Comparison of ENCODE assay signal across 11 cellular contexts in genomic region chr2:45707034-45707433, GRCh38.
"Had no signal": no experiment of that assay in that cellular context is flagged by ENCODE, and none has a peak within 500 bp of the region (broad histone marks: within the 10 kb centered on the region; RNA-seq: fewer than 3 reads in every experiment).

No MANE protein-coding gene starts in this region.

- H3K27ac ChIP-seq: pancreas, transverse colon, vagina had no signal

- H3K36me3 ChIP-seq: pancreas, transverse colon, vagina had no signal

- H3K4me3 ChIP-seq: mucosa of descending colon, pancreas, transverse colon, vagina had no signal

- DNase-seq: activated CD4-positive, alpha-beta T cell treated with anti-CD3 and anti-CD28 coated beads for 4 hours; activated CD8-positive, alpha-beta T cell treated with anti-CD3 and anti-CD28 coated beads for 36 hours; activated effector memory CD4-positive, alpha-beta T cell treated with Interleukin-2 at 50 U/mL for 16 hours; activated naive CD4-positive, alpha-beta T cell treated with anti-CD3 and anti-CD28 coated beads, Interleukin-2, amount 50 U/mL, for 16 hours; activated T-cell treated with anti-CD3 and anti-CD28 coated beads, Interleukin-2, amount 50 U/mL, for 4 hours; left ventricle myocardium superior; mucosa of descending colon; naive thymus-derived CD4-positive, alpha-beta T cell; pancreas; transverse colon had no signal

- H3K9me3 ChIP-seq: mucosa of descending colon, pancreas, transverse colon, vagina had no signal

- H3K27me3 ChIP-seq: pancreas, transverse colon, vagina had no signal
